ENCODE assay signal across 9 cellular contexts in the genomic region with DNA sequence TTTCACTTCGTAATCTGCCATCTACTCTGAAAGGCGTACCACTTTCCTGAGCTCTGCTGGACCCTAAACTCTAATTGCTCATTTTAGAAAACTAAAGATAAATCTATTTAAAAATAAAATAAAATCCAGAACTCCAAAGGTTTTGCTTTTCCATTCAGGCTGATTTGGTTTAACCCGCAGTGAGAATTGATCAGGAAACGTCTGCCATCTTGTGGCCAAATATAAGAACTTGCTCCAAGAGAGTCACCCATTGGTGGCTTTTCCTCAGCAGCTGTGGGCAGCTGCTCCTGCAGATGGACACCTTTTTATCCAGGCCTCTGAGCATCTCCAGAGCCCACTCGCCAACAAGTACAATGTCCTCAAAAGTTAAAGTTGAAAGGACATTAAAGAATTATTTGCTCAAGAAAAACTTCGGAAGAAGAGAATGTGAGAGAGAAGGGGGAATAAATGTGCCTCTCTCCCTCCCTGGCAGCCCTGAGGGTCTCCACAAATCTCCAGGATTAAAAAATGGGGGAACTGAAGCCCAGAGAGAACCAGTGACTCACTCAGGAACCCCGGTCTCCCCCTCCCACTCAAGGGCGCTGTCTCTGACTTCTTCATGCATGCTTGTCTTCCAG. TPM values are rescaled to one million over a fixed set of nuclear protein-coding genes. Genes with fewer than 3 reads are reported as not detected.
DNase-seq lines count a peak whose midpoint lies in the region; ATAC-seq, FAIRE-seq and TF ChIP-seq lines count a peak whose summit lies in the region.
"Had no signal": no experiment of that assay in that cellular context is flagged by ENCODE, and none has a peak within 500 bp of the region (broad histone marks: within the 10 kb centered on the region; RNA-seq: fewer than 3 reads in every experiment).

No MANE protein-coding gene starts in this region.

- no peak overlapping the region for H3K9ac ChIP-seq in kidney (ENCODE audit: low read length in 2 of 2)

- no peaks in the 10 kb centered on the region for H3K79me2 ChIP-seq in PC-9 (ENCODE audit: low read depth)

- peak; percentile 76 for TF ChIP-seq CTCF in PC-9 (conservative IDR thresholded peaks at IDR 0.05)
- TF ChIP-seq CTCF in bronchial epithelial cell (IDR thresholded peaks at IDR 0.05; ENCODE audit: insufficient read depth, low read length, severe bottlenecking) = peak; percentile 64
- peak; percentile 73 for TF ChIP-seq CTCF in kidney (IDR thresholded peaks at IDR 0.05; ENCODE audit: borderline replicate concordance, extremely low read depth, insufficient read depth)
- peak; percentile 48 to 82 (median 64) for TF ChIP-seq CTCF in testis (IDR thresholded peaks at IDR 0.05)

- no peaks in the 10 kb centered on the region for H3K9me3 Mint-ChIP-seq in activated T-helper 2 cell treated with anti-CD3 and anti-CD28 coated beads, Interferon-gamma antibody, Interleukin-2, Interleukin-4, amounts not matched to agents 10 μg/mL and 5 μg/mL and 100 μg/mL, durations not matched to agents 14 hours and 24 hours and 36 hours
- H3K9me3 Mint-ChIP-seq: activated naive CD4-positive, alpha-beta T cell treated with anti-CD3 and anti-CD28 coated beads, Interleukin-2, amount 50 U/mL, for 24 hours had no signal

- H3K4me2 ChIP-seq in PC-9 = no peak overlapping the region

- no peaks in the 10 kb centered on the region for H4K20me1 ChIP-seq in PC-9 (ENCODE audit: insufficient read depth)

- H3K4me3 ChIP-seq in PC-9 = no peak overlapping the region
- no peak overlapping the region for H3K4me3 ChIP-seq in bronchial epithelial cell (ENCODE audit: low read depth, low read length)
- H3K4me3 ChIP-seq in kidney (ENCODE audit: low read length in 2 of 2) = no peak overlapping the region
- H3K4me3 ChIP-seq in testis = no peak overlapping the region

- H3K4me1 Mint-ChIP-seq in activated T-helper 2 cell treated with anti-CD3 and anti-CD28 coated beads, Interferon-gamma antibody, Interleukin-2, Interleukin-4, amounts not matched to agents 10 μg/mL and 5 μg/mL and 100 μg/mL, durations not matched to agents 14 hours and 24 hours and 36 hours (ENCODE audit: low read depth) = peaks cover 10% of the 10 kb centered on the region

- H3F3A ChIP-seq in PC-9 (ENCODE audit: insufficient read depth, low read depth) = no peaks in the 10 kb centered on the region

- no peak overlapping the region for H3K27ac Mint-ChIP-seq in activated T-helper 2 cell treated with anti-CD3 and anti-CD28 coated beads, Interferon-gamma antibody, Interleukin-2, Interleukin-4, amounts not matched to agents 10 μg/mL and 5 μg/mL and 100 μg/mL, durations not matched to agents 14 hours and 24 hours and 36 hours
- H3K27ac Mint-ChIP-seq: activated naive CD4-positive, alpha-beta T cell treated with anti-CD3 and anti-CD28 coated beads, Interleukin-2, amount 50 U/mL, for 24 hours had no signal

- peak; percentile 62 for ATAC-seq in GM21619 (IDR thresholded peaks at IDR 0.05; ENCODE audit: unreplicated experiment)

- CTCF ChIA-PET in PC-9 (lab: Charles Lee) = interaction anchor here (0.5 to 0.9 kb wide), 6 partner anchors 145 to 1499 kb away, joined by 3 to 16 read pairs (median 4); no protein-coding TSS in a partner anchor

- no peak overlapping the region for H3K27ac ChIP-seq in PC-9
- H3K27ac ChIP-seq in kidney (ENCODE audit: low read depth in 2 of 2, low read length in 2 of 2) = no peak overlapping the region
- no peak overlapping the region for H3K27ac ChIP-seq in testis

- H3K36me3 ChIP-seq in PC-9 (ENCODE audit: low read depth) (no peaks in the 10 kb centered on the region), bronchial epithelial cell (ENCODE audit: control insufficient read depth, insufficient read depth, low read length) (no peaks in the 10 kb centered on the region), kidney (ENCODE audit: control insufficient read depth in 1 of 2, insufficient read depth in 2 of 2, low read length in 2 of 2) (no peaks in the 10 kb centered on the region), testis (ENCODE audit: low read depth, missing control alignments) (no peaks in the 10 kb centered on the region)

- H3K4me3 Mint-ChIP-seq in activated T-helper 2 cell treated with anti-CD3 and anti-CD28 coated beads, Interferon-gamma antibody, Interleukin-2, Interleukin-4, amounts not matched to agents 10 μg/mL and 5 μg/mL and 100 μg/mL, durations not matched to agents 14 hours and 24 hours and 36 hours (ENCODE audit: low read depth) = no peak overlapping the region
- H3K4me3 Mint-ChIP-seq: activated naive CD4-positive, alpha-beta T cell treated with anti-CD3 and anti-CD28 coated beads, Interleukin-2, amount 50 U/mL, for 24 hours had no signal

- H3K9me3 ChIP-seq in PC-9 (ENCODE audit: insufficient read depth, low read depth) (no peaks in the 10 kb centered on the region), kidney (ENCODE audit: control insufficient read depth in 1 of 2, low read length in 2 of 2) (no peaks in the 10 kb centered on the region), testis (no peaks in the 10 kb centered on the region)

- no TSS peak for BruUV-seq in PC-9 (replicated peaks; lab: Mats Ljungman, UMichigan)

- intact Hi-C loops in PC-9 (cut with micrococcal nuclease; ENCODE audit: unreplicated experiment) = loop anchor here (1.0 to 5.0 kb wide), 3 partner anchors 774 to 1497 kb away; no protein-coding TSS in a partner anchor
- intact Hi-C loops in kidney (cut with DNase I) = loop anchor here (10.0 kb wide), 1 partner anchor 774 kb away; no protein-coding TSS in a partner anchor
- intact Hi-C loops in testis (cut with DNase I; ENCODE audit: low total_unique reads) = no loop called here
- intact Hi-C loops in activated T-helper 2 cell treated with anti-CD3 and anti-CD28 coated beads, Interferon-gamma antibody, Interleukin-2, Interleukin-4, amounts not matched to agents 10 μg/mL and 5 μg/mL and 100 μg/mL, durations not matched to agents 14 hours and 24 hours and 36 hours (cut with micrococcal nuclease) = loop anchor here (1.0 to 10.0 kb wide), 3 partner anchors 582 to 1214 kb away; no protein-coding TSS in a partner anchor

- 26 to 33% methylated on average over 8 of the region's 8 CpGs for WGBS in testis, 2 donors

- TF ChIP-seq POLR2A in testis (IDR thresholded peaks at IDR 0.05) = no peak

- FAIRE-seq in G401.6 (lab: Jason Lieb, UNC) = peak; percentile 91
- no peak for FAIRE-seq in bronchial epithelial cell (lab: Jason Lieb, UNC)
- FAIRE-seq in kidney (lab: Jason Lieb, UNC) = peak; percentile 93

- H3K27me3 Mint-ChIP-seq in activated T-helper 2 cell treated with anti-CD3 and anti-CD28 coated beads, Interferon-gamma antibody, Interleukin-2, Interleukin-4, amounts not matched to agents 10 μg/mL and 5 μg/mL and 100 μg/mL, durations not matched to agents 14 hours and 24 hours and 36 hours (ENCODE audit: low read depth) = peaks cover 15% of the 10 kb centered on the region
- H3K27me3 Mint-ChIP-seq: activated naive CD4-positive, alpha-beta T cell treated with anti-CD3 and anti-CD28 coated beads, Interleukin-2, amount 50 U/mL, for 24 hours had no signal

- H3K4me1 ChIP-seq in PC-9 (replicated peaks; ENCODE audit: insufficient read depth) (no peaks in the 10 kb centered on the region), kidney (ENCODE audit: control insufficient read depth in 1 of 2, insufficient read depth in 1 of 2, low read depth in 1 of 2, low read length in 2 of 2) (no peaks in the 10 kb centered on the region), testis (peaks cover 12% of the 10 kb centered on the region)

- DNase-seq in Kasumi-1 (lab: John Stamatoyannopoulos, UW) = peak; percentile 38 to 42
- DNase-seq in PC-9 = peak; percentile 12 to 36
- DNase-seq in bronchial epithelial cell (ENCODE audit: low read depth) = peak; percentile 52
- no peak for DNase-seq in kidney
- DNase-seq in testis = peak; percentile 62
- DNase-seq in activated T-helper 2 cell treated with anti-CD3 and anti-CD28 coated beads, Interferon-gamma antibody, Interleukin-2, Interleukin-4, amounts not matched to agents 10 μg/mL and 5 μg/mL and 100 μg/mL, durations not matched to agents 14 hours and 24 hours and 36 hours (ENCODE audit: low spot score) = no peak

- no peaks in the 10 kb centered on the region for H3K9me2 ChIP-seq in PC-9 (ENCODE audit: insufficient read depth)

- H3K27me3 ChIP-seq in PC-9 (ENCODE audit: insufficient read depth, low read depth) (no peaks in the 10 kb centered on the region), bronchial epithelial cell (ENCODE audit: control insufficient read depth, insufficient read depth, low read length) (no peaks in the 10 kb centered on the region), testis (no peaks in the 10 kb centered on the region)

- no peak overlapping the region for H2AFZ ChIP-seq in PC-9

- POLR2A ChIA-PET in PC-9 (lab: Charles Lee; ENCODE audit: unreplicated experiment) = no interaction called here

- no peaks in the 10 kb centered on the region for H3K36me3 Mint-ChIP-seq in activated T-helper 2 cell treated with anti-CD3 and anti-CD28 coated beads, Interferon-gamma antibody, Interleukin-2, Interleukin-4, amounts not matched to agents 10 μg/mL and 5 μg/mL and 100 μg/mL, durations not matched to agents 14 hours and 24 hours and 36 hours (ENCODE audit: low read depth)
- H3K36me3 Mint-ChIP-seq: activated naive CD4-positive, alpha-beta T cell treated with anti-CD3 and anti-CD28 coated beads, Interleukin-2, amount 50 U/mL, for 24 hours had no signal

RNA-seq across cellular contexts. Expression of a gene that starts 4.1 kb away (rescaled TPM):
- total RNA-seq in PC-9 (2021) (not detected in 2 replicates), bronchial epithelial cell (not detected in 2 replicates), kidney (0.35 TPM), testis (10 to 100 TPM; 25.8 to 44.0 TPM)
- polyA plus RNA-seq in kidney (ENCODE audit: insufficient read depth, low read depth, low replicate concordance) (not detected), testis (ENCODE audit: insufficient read depth, low read depth, low replicate concordance) (103 TPM)
- total RNA-seq in activated T-helper 2 cell treated with anti-CD3 and anti-CD28 coated beads, Interferon-gamma antibody, Interleukin-2, Interleukin-4, amounts not matched to agents 10 μg/mL and 5 μg/mL and 100 μg/mL, durations not matched to agents 14 hours and 24 hours and 36 hours = not detected in 2 replicates

RNA-seq across cellular contexts. Expression of a gene that starts 20.3 kb away (rescaled TPM):
- total RNA-seq in PC-9 (2021) (25.2 and 30.1 TPM in 2 replicates), bronchial epithelial cell (29.7 and 41.6 TPM in 2 replicates), kidney (94.3 TPM), testis (10 to 100 TPM; 50.6 to 51.3 TPM)
- polyA plus RNA-seq in kidney (ENCODE audit: insufficient read depth, low read depth, low replicate concordance) (99.3 TPM), testis (ENCODE audit: insufficient read depth, low read depth, low replicate concordance) (104 TPM)
- 60.8 and 64.6 TPM in 2 replicates for total RNA-seq in activated T-helper 2 cell treated with anti-CD3 and anti-CD28 coated beads, Interferon-gamma antibody, Interleukin-2, Interleukin-4, amounts not matched to agents 10 μg/mL and 5 μg/mL and 100 μg/mL, durations not matched to agents 14 hours and 24 hours and 36 hours

Comparison
In these comparisons a context has a peak if more than half of its experiments do, and no peak if none do; other contexts are left out.
1. DNase-seq: peak in Kasumi-1 (2 of 2), PC-9 (2 of 2), bronchial epithelial cell (single experiment) and testis (single experiment); none in kidney (single experiment) and activated T-helper 2 cell treated with anti-CD3 and anti-CD28 coated beads, Interferon-gamma antibody, Interleukin-2, Interleukin-4, amounts not matched to agents 10 μg/mL and 5 μg/mL and 100 μg/mL, durations not matched to agents 14 hours and 24 hours and 36 hours (single experiment).
2. RNA of a gene that starts 4.1 kb away (total RNA-seq): 25.8 to 44.0 TPM in testis; 0.35 TPM in kidney (single experiment), not detected in PC-9, not detected in activated T-helper 2 cell treated with anti-CD3 and anti-CD28 coated beads, Interferon-gamma antibody, Interleukin-2, Interleukin-4, amounts not matched to agents 10 μg/mL and 5 μg/mL and 100 μg/mL, durations not matched to agents 14 hours and 24 hours and 36 hours and not detected in bronchial epithelial cell; every median in the first group is over 10 times any median in the second.
3. Peak in every context shown above with its lines, with median percentiles within 50 percentile points of each other: CTCF ChIP-seq.